9 cellular contexts compared by ENCODE assay signal in the genomic region with DNA sequence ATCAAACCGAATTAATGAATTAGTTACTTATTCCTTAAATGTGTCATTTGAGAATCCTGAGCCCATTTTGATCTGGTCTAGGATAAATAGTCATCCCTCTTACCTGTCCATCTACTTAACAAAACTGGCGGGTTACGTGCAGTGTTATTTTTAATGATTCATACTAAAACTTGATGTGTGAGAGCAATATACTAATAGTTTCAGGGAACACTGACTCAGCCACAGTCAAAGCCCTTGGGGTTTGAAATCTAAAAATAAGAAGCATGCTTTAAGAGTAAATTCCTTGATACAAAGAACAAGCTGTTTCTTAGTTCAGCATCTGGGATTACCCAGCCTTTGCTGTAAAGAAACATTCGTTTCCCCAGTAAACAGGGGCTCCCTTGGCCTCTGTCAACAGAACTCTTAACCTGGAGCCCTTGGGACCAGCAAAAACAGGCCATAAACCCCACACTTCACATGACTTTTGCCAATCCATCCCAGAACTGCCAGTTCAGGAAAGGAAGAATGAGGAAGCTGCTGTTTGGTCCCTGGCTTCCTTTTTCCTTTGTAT.
DNase-seq lines count a peak whose midpoint lies in the region; ATAC-seq and TF ChIP-seq lines count a peak whose summit lies in the region.
"Had no signal": no experiment of that assay in that cellular context is flagged by ENCODE, and none has a peak within 500 bp of the region (broad histone marks: within the 10 kb centered on the region; RNA-seq: fewer than 3 reads in every experiment).

No MANE protein-coding gene starts in this region.

- H3K9me3 Mint-ChIP-seq in activated naive CD4-positive, alpha-beta T cell treated with anti-CD3 and anti-CD28 coated beads, Interleukin-2, amount 10 ng/mL, durations not matched to agents 7 days and 5 days = no peaks in the 10 kb centered on the region

- intact Hi-C loops in gastrocnemius medialis (cut with DNase I; ENCODE audit: low total_unique reads) = no loop called here

- TF ChIP-seq CTCF in choroid plexus epithelial cell (conservative IDR thresholded peaks at IDR 0.05; ENCODE audit: low read depth, low read length) = no peak
- TF ChIP-seq CTCF in gastrocnemius medialis (IDR thresholded peaks at IDR 0.05 in 4 of 5, conservative IDR thresholded peaks at IDR 0.05 in 1 of 5) = no peak

- no peaks in the 10 kb centered on the region for H3K4me1 Mint-ChIP-seq in activated naive CD4-positive, alpha-beta T cell treated with anti-CD3 and anti-CD28 coated beads, Interleukin-2, amount 10 ng/mL, durations not matched to agents 7 days and 5 days

- H3K27ac Mint-ChIP-seq in activated naive CD4-positive, alpha-beta T cell treated with anti-CD3 and anti-CD28 coated beads, Interleukin-2, amount 10 ng/mL, durations not matched to agents 7 days and 5 days = no peak overlapping the region

- peak; percentile 81 for DNase-seq in choroid plexus epithelial cell (ENCODE audit: low read depth)
- DNase-seq in gastrocnemius medialis = peak; percentile 44 to 50
- no peak for DNase-seq in hypothalamus (lab: John Stamatoyannopoulos, UW)
- no peak for DNase-seq in cerebellum (ENCODE audit: low spot score)
- no peak for DNase-seq in NCI-H128 (lab: John Stamatoyannopoulos, UW; ENCODE audit: unreplicated experiment)
- DNase-seq in activated naive CD4-positive, alpha-beta T cell treated with anti-CD3 and anti-CD28 coated beads, Interleukin-2, amount 10 ng/mL, durations not matched to agents 7 days and 5 days = no peak
- DNase-seq: midbrain had no signal

- CTCF ChIA-PET in activated naive CD4-positive, alpha-beta T cell treated with anti-CD3 and anti-CD28 coated beads, Interleukin-2, amount 10 ng/mL, durations not matched to agents 7 days and 5 days (lab: Charles Lee) = no interaction called here

- ATAC-seq in GM18517 (IDR thresholded peaks at IDR 0.05; ENCODE audit: unreplicated experiment) (peak; percentile 66), HG03175 (IDR thresholded peaks at IDR 0.05; ENCODE audit: unreplicated experiment) (peak; percentile 49), gastrocnemius medialis (peak; percentile 85 to 92)

- H3K36me3 Mint-ChIP-seq in activated naive CD4-positive, alpha-beta T cell treated with anti-CD3 and anti-CD28 coated beads, Interleukin-2, amount 10 ng/mL, durations not matched to agents 7 days and 5 days = no peaks in the 10 kb centered on the region

- no peaks in the 10 kb centered on the region for H3K27me3 Mint-ChIP-seq in activated naive CD4-positive, alpha-beta T cell treated with anti-CD3 and anti-CD28 coated beads, Interleukin-2, amount 10 ng/mL, durations not matched to agents 7 days and 5 days

- no peaks in the 10 kb centered on the region for H3K27me3 ChIP-seq in gastrocnemius medialis

- peaks cover 0 to 5% of the 10 kb centered on the region in 2 donors for H3K4me1 ChIP-seq in gastrocnemius medialis

- no peak for TF ChIP-seq POLR2A in gastrocnemius medialis (IDR thresholded peaks at IDR 0.05)

- no peak overlapping the region for H3K4me3 Mint-ChIP-seq in activated naive CD4-positive, alpha-beta T cell treated with anti-CD3 and anti-CD28 coated beads, Interleukin-2, amount 10 ng/mL, durations not matched to agents 7 days and 5 days

- H3K4me3 ChIP-seq in choroid plexus epithelial cell (ENCODE audit: low read depth, low read length) (no peak overlapping the region), gastrocnemius medialis (no peak overlapping the region)

- no peaks in the 10 kb centered on the region for H3K36me3 ChIP-seq in gastrocnemius medialis

- peak overlapping the region; percentile 25 to 46 (median 30) for H3K27ac ChIP-seq in gastrocnemius medialis

- no peaks in the 10 kb centered on the region for H3K9me3 ChIP-seq in gastrocnemius medialis

- in situ Hi-C loops in gastrocnemius medialis (cut with MboI; ENCODE audit: low sequenced_read_pairs in 4 of 4) = no loop called here

Comparison
In these comparisons a context has a peak if more than half of its experiments do, and no peak if none do; other contexts are left out.
1. DNase-seq: peak in choroid plexus epithelial cell (single experiment) and gastrocnemius medialis (2 of 2); none in hypothalamus (0 of 51), cerebellum (single experiment), NCI-H128 (single experiment) and activated naive CD4-positive, alpha-beta T cell treated with anti-CD3 and anti-CD28 coated beads, Interleukin-2, amount 10 ng/mL, durations not matched to agents 7 days and 5 days (single experiment).
2. Peak in every context shown above with its lines, with median percentiles within 50 percentile points of each other: ATAC-seq.